Comparison of ENCODE assay signal across 13 cellular contexts in genomic region chr4:169626328-169627282, GRCh38. TPM values are rescaled to one million over a fixed set of nuclear protein-coding genes. Genes with fewer than 3 reads are reported as not detected.
DNase-seq lines count a peak whose midpoint lies in the region; ATAC-seq, FAIRE-seq and TF ChIP-seq lines count a peak whose summit lies in the region.
"Had no signal": no experiment of that assay in that cellular context is flagged by ENCODE, and none has a peak within 500 bp of the region (broad histone marks: within the 10 kb centered on the region; RNA-seq: fewer than 3 reads in every experiment).

No MANE protein-coding gene starts in this region.

- H3K27me3 ChIP-seq in body of pancreas (no peaks in the 10 kb centered on the region), pancreas (no peaks in the 10 kb centered on the region)

- H3K9me3 ChIP-seq in body of pancreas: no peaks in the 10 kb centered on the region
- H3K9me3 ChIP-seq in pancreas: no peaks in the 10 kb centered on the region

- WGBS in body of pancreas, 2 donors: 70 to 75% methylated on average over 6 of the region's 6 CpGs
- 67 to 75% methylated on average over 6 of the region's 6 CpGs for WGBS in pancreas, 2 donors

- no peak for FAIRE-seq in pancreas (lab: Jason Lieb, UNC)

- H3K9me3 Mint-ChIP-seq in activated CD4-positive, alpha-beta memory T cell treated with anti-CD3 and anti-CD28 coated beads for 36 hours: no peaks in the 10 kb centered on the region
- no peaks in the 10 kb centered on the region for H3K9me3 Mint-ChIP-seq in activated CD4-positive, alpha-beta memory T cell treated with anti-CD3 and anti-CD28 coated beads, Interleukin-2, amount 10 ng/mL, durations not matched to agents 7 days and 5 days

- peak; percentile 28 for DNase-seq in activated CD4-positive, alpha-beta memory T cell treated with anti-CD3 and anti-CD28 coated beads for 36 hours
- DNase-seq in activated CD4-positive, alpha-beta memory T cell treated with anti-CD3 and anti-CD28 coated beads, Interleukin-2, amount 10 ng/mL, durations not matched to agents 7 days and 5 days: no peak
- DNase-seq in body of pancreas (no peak), pancreas (no peak), H4 (ENCODE audit: low spot score) (no peak), HK-2 (ENCODE audit: unreplicated experiment) (no peak), NCI-H748 (lab: John Stamatoyannopoulos, UW; ENCODE audit: unreplicated experiment) (no peak)
- DNase-seq: activated gamma-delta T cell, DND-41, PC-3 had no signal

- H3K27ac ChIP-seq in body of pancreas (peak overlapping the region in 3 of 4 donors; percentile 67 to 76 (median 74)), pancreas (peak overlapping the region; percentile 36 to 73 (median 58))
- H3K27ac ChIP-seq: coronary artery, KMS-11 had no signal

- POLR2A ChIA-PET in activated CD4-positive, alpha-beta memory T cell treated with anti-CD3 and anti-CD28 coated beads for 36 hours (lab: Charles Lee): interaction anchor here (0.8 to 1.6 kb wide), 2 partner anchors 14 to 33 kb away, joined by 3 to 7 read pairs; partner anchors contain the start of gene NEK1
- POLR2A ChIA-PET in activated CD4-positive, alpha-beta memory T cell treated with anti-CD3 and anti-CD28 coated beads, Interleukin-2, amount 10 ng/mL, durations not matched to agents 7 days and 5 days (lab: Charles Lee): interaction anchor here (1.3 kb wide), 2 partner anchors 13 to 33 kb away, joined by 3 to 5 read pairs; no protein-coding TSS in a partner anchor

- H3K36me3 ChIP-seq in body of pancreas (replicated peaks in 1 of 2; ENCODE audit: insufficient read depth in 1 of 2, low read depth in 2 of 2): no peaks in the 10 kb centered on the region
- H3K36me3 ChIP-seq in pancreas: no peaks in the 10 kb centered on the region

- ATAC-seq in HG03108 (IDR thresholded peaks at IDR 0.05; ENCODE audit: unreplicated experiment) (peak; percentile 21), body of pancreas (peak; percentile 43), pancreas (peak; percentile 25 to 53 (median 35))
- ATAC-seq: PC-3 had no signal

- CTCF ChIA-PET in activated CD4-positive, alpha-beta memory T cell treated with anti-CD3 and anti-CD28 coated beads for 36 hours (lab: Charles Lee): interaction anchor here (1.1 to 2.2 kb wide), 2 partner anchors 14 to 33 kb away, joined by 6 to 7 read pairs; partner anchors contain the start of gene NEK1
- CTCF ChIA-PET in activated CD4-positive, alpha-beta memory T cell treated with anti-CD3 and anti-CD28 coated beads, Interleukin-2, amount 10 ng/mL, durations not matched to agents 7 days and 5 days (lab: Charles Lee): no interaction called here

- peaks cover 52% of the 10 kb centered on the region for H3K4me1 Mint-ChIP-seq in activated CD4-positive, alpha-beta memory T cell treated with anti-CD3 and anti-CD28 coated beads for 36 hours (ENCODE audit: low read depth)
- peaks cover 32% of the 10 kb centered on the region for H3K4me1 Mint-ChIP-seq in activated CD4-positive, alpha-beta memory T cell treated with anti-CD3 and anti-CD28 coated beads, Interleukin-2, amount 10 ng/mL, durations not matched to agents 7 days and 5 days

- no peak overlapping the region for H3K4me3 Mint-ChIP-seq in activated CD4-positive, alpha-beta memory T cell treated with anti-CD3 and anti-CD28 coated beads for 36 hours
- H3K4me3 Mint-ChIP-seq in activated CD4-positive, alpha-beta memory T cell treated with anti-CD3 and anti-CD28 coated beads, Interleukin-2, amount 10 ng/mL, durations not matched to agents 7 days and 5 days: no peak overlapping the region

- no peaks in the 10 kb centered on the region for H3K27me3 Mint-ChIP-seq in activated CD4-positive, alpha-beta memory T cell treated with anti-CD3 and anti-CD28 coated beads for 36 hours
- no peaks in the 10 kb centered on the region for H3K27me3 Mint-ChIP-seq in activated CD4-positive, alpha-beta memory T cell treated with anti-CD3 and anti-CD28 coated beads, Interleukin-2, amount 10 ng/mL, durations not matched to agents 7 days and 5 days

- H3K27ac Mint-ChIP-seq in activated CD4-positive, alpha-beta memory T cell treated with anti-CD3 and anti-CD28 coated beads for 36 hours: peak overlapping the region; percentile 47
- H3K27ac Mint-ChIP-seq in activated CD4-positive, alpha-beta memory T cell treated with anti-CD3 and anti-CD28 coated beads, Interleukin-2, amount 10 ng/mL, durations not matched to agents 7 days and 5 days: no peak overlapping the region

- no peak for TF ChIP-seq POLR2A in body of pancreas (IDR thresholded peaks at IDR 0.05)

- peaks cover 42% of the 10 kb centered on the region for H3K4me1 ChIP-seq in body of pancreas
- H3K4me1 ChIP-seq in pancreas: peaks cover 0 to 27% (median 26%) of the 10 kb centered on the region in 3 donors

- no peak for TF ChIP-seq CTCF in body of pancreas (IDR thresholded peaks at IDR 0.05)
- TF ChIP-seq CTCF in pancreas (IDR thresholded peaks at IDR 0.05): no peak

- H3K36me3 Mint-ChIP-seq in activated CD4-positive, alpha-beta memory T cell treated with anti-CD3 and anti-CD28 coated beads for 36 hours: no peaks in the 10 kb centered on the region
- H3K36me3 Mint-ChIP-seq in activated CD4-positive, alpha-beta memory T cell treated with anti-CD3 and anti-CD28 coated beads, Interleukin-2, amount 10 ng/mL, durations not matched to agents 7 days and 5 days (ENCODE audit: low read depth): peaks cover 18% of the 10 kb centered on the region

- intact Hi-C loops in activated CD4-positive, alpha-beta memory T cell treated with anti-CD3 and anti-CD28 coated beads for 36 hours (cut with micrococcal nuclease): loop anchor here (1.0 to 2.0 kb wide), 2 partner anchors 14 to 34 kb away; partner anchors contain the start of gene NEK1
- intact Hi-C loops in body of pancreas (cut with DNase I): no loop called here
- intact Hi-C loops in pancreas (cut with DNase I): no loop called here

- no peak overlapping the region for H3K4me3 ChIP-seq in body of pancreas
- H3K4me3 ChIP-seq in pancreas: no peak overlapping the region
- H3K4me3 ChIP-seq: coronary artery had no signal

RNA-seq across cellular contexts. Expression of gene CLCN3, which starts 6.2 kb away (rescaled TPM):
- total RNA-seq in activated CD4-positive, alpha-beta memory T cell treated with anti-CD3 and anti-CD28 coated beads for 36 hours: 10 to 100 TPM; 17.3 to 18.6 TPM
- 10 to 100 TPM; 24.5 to 26.4 TPM for total RNA-seq in activated CD4-positive, alpha-beta memory T cell treated with anti-CD3 and anti-CD28 coated beads, Interleukin-2, amount 10 ng/mL, durations not matched to agents 7 days and 5 days
- 10 to 100 TPM; 22.4 to 40.5 TPM for total RNA-seq in body of pancreas
- 10 to 100 TPM; 24.9 to 41.4 (median 33.6) TPM for total RNA-seq in pancreas
- 10 to 100 TPM in 1 of 2 donors, 1 to 10 TPM in 1; 9.1 to 16.7 TPM for polyA plus RNA-seq in pancreas
- 22.2 and 23.8 TPM in 2 replicates for total RNA-seq in H4 (2014; rRNA removed; shearing (Covaris generic))

RNA-seq across cellular contexts. Expression of gene NEK1, which starts 14.2 kb away (rescaled TPM):
- 10 to 100 TPM; 10.7 to 11.4 TPM for total RNA-seq in activated CD4-positive, alpha-beta memory T cell treated with anti-CD3 and anti-CD28 coated beads for 36 hours
- total RNA-seq in activated CD4-positive, alpha-beta memory T cell treated with anti-CD3 and anti-CD28 coated beads, Interleukin-2, amount 10 ng/mL, durations not matched to agents 7 days and 5 days: 10 to 100 TPM; 14.6 to 14.8 TPM
- total RNA-seq in body of pancreas: 10 to 100 TPM in 1 of 2 donors, 1 to 10 TPM in 1; 6.3 to 12.2 TPM
- total RNA-seq in pancreas: 1 to 10 TPM; 3.6 to 8.3 (median 5.0) TPM
- polyA plus RNA-seq in pancreas: 1 to 10 TPM; 2.1 to 3.9 TPM
- total RNA-seq in H4 (2014; rRNA removed; shearing (Covaris generic)): 3.5 and 4.5 TPM in 2 replicates
